In the genomic region with DNA sequence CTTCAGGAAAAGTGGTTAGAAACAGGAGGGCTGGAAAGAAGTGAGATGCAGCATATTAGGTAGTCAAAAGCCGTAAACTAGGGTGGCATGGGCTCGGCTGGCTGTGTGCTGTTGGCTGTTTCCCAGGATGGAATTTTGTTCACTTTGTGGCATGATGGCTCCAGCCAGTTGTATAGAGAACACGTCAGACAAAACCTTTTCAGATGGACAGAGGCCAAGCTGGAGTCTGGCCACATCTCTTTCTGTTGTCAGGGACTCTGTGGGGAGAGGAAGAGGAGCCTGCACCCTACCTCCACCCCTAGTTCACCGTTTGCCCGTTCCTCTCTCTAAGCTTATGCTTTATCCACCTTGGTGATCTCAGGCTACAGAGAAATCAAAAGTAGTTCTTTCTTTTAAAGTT, we compare ENCODE assay signal across 13 cellular contexts. TPM values are rescaled to one million over a fixed set of nuclear protein-coding genes. Genes with fewer than 3 reads are reported as not detected.
DNase-seq lines count a peak whose midpoint lies in the region; ATAC-seq, FAIRE-seq and TF ChIP-seq lines count a peak whose summit lies in the region.
"Had no signal": no experiment of that assay in that cellular context is flagged by ENCODE, and none has a peak within 500 bp of the region (broad histone marks: within the 10 kb centered on the region; RNA-seq: fewer than 3 reads in every experiment).

No MANE protein-coding gene starts in this region.

- H3K27me3 Mint-ChIP-seq in astrocyte (ENCODE audit: low read depth, unreplicated experiment) = no peaks in the 10 kb centered on the region
- H3K27me3 Mint-ChIP-seq: activated CD4-positive, alpha-beta memory T cell treated with anti-CD3 and anti-CD28 coated beads for 36 hours had no signal

- H3K27me3 ChIP-seq in DND-41 (ENCODE audit: insufficient read depth, low read length, poor library complexity) (no peaks in the 10 kb centered on the region), astrocyte (ENCODE audit: insufficient read depth, low read length) (no peaks in the 10 kb centered on the region), heart left ventricle (no peaks in the 10 kb centered on the region), sigmoid colon (no peaks in the 10 kb centered on the region)
- H3K27me3 ChIP-seq: SJSA1 had no signal

- no peak overlapping the region for H2AFZ ChIP-seq in DND-41 (ENCODE audit: low read depth, low read length)
- H2AFZ ChIP-seq in astrocyte (ENCODE audit: low read depth, low read length) = no peak overlapping the region

- peak overlapping the region; percentile 71 for H3K27ac Mint-ChIP-seq in astrocyte (ENCODE audit: unreplicated experiment)
- H3K27ac Mint-ChIP-seq: activated CD4-positive, alpha-beta memory T cell treated with anti-CD3 and anti-CD28 coated beads for 36 hours had no signal

- TF ChIP-seq CTCF in DND-41 (IDR thresholded peaks at IDR 0.05; ENCODE audit: borderline replicate concordance, extremely low read depth, low read length, poor library complexity, severe bottlenecking) = no peak
- no peak for TF ChIP-seq CTCF in astrocyte (IDR thresholded peaks at IDR 0.05; ENCODE audit: insufficient read depth, low read depth, low read length)
- no peak for TF ChIP-seq CTCF in heart left ventricle (IDR thresholded peaks at IDR 0.05)
- TF ChIP-seq CTCF in sigmoid colon (IDR thresholded peaks at IDR 0.05) = no peak

- H3K9me3 Mint-ChIP-seq in astrocyte (ENCODE audit: unreplicated experiment) = no peaks in the 10 kb centered on the region
- H3K9me3 Mint-ChIP-seq: activated CD4-positive, alpha-beta memory T cell treated with anti-CD3 and anti-CD28 coated beads for 36 hours had no signal

- H3K27ac ChIP-seq in DND-41 (ENCODE audit: low read length) = peak overlapping the region; percentile 34; the same call in 1 of the 2 replicates
- no peak overlapping the region for H3K27ac ChIP-seq in astrocyte (ENCODE audit: low read depth, low read length)
- peak overlapping the region; percentile 28 to 85 (median 66) for H3K27ac ChIP-seq in heart left ventricle
- H3K27ac ChIP-seq in sigmoid colon = peak overlapping the region; percentile 62 to 72 (median 66)
- H3K27ac ChIP-seq: SJSA1 had no signal

- ATAC-seq in DND-41 (ENCODE audit: insufficient read depth, low read depth) (no peak), heart left ventricle (peak; percentile 91 to 95 (median 94)), GM19455 (IDR thresholded peaks at IDR 0.05; ENCODE audit: unreplicated experiment) (no peak), GM18909 (IDR thresholded peaks at IDR 0.05; ENCODE audit: poor library complexity, unreplicated experiment) (no peak)

- H4K20me1 ChIP-seq in DND-41 (ENCODE audit: insufficient read depth, low read length) (no peaks in the 10 kb centered on the region), astrocyte (ENCODE audit: insufficient read depth, low read length) (peaks cover 41% of the 10 kb centered on the region)

- no peak for TF ChIP-seq EP300 in sigmoid colon (IDR thresholded peaks at IDR 0.05)

- WGBS in heart left ventricle, 4 donors = 16 to 24% (median 22%) methylated on average over 5 of the region's 5 CpGs
- WGBS in sigmoid colon, 2 donors = 60 to 63% methylated on average over 5 of the region's 5 CpGs

- H3K79me2 ChIP-seq in DND-41 (ENCODE audit: insufficient read depth, low read length) = peaks cover 36% of the 10 kb centered on the region
- no peaks in the 10 kb centered on the region for H3K79me2 ChIP-seq in astrocyte (ENCODE audit: insufficient read depth, low read length)

- H3K9me3 ChIP-seq in DND-41 (ENCODE audit: insufficient read depth, low read length, severe bottlenecking) (no peaks in the 10 kb centered on the region), astrocyte (ENCODE audit: insufficient read depth, low read depth, low read length) (no peaks in the 10 kb centered on the region), heart left ventricle (no peaks in the 10 kb centered on the region), sigmoid colon (no peaks in the 10 kb centered on the region)
- H3K9me3 ChIP-seq: SJSA1 had no signal

- peaks cover 23% of the 10 kb centered on the region for H3K4me1 Mint-ChIP-seq in astrocyte (ENCODE audit: low read depth, unreplicated experiment)

- no peak overlapping the region for H3K9ac ChIP-seq in DND-41 (ENCODE audit: low read depth, low read length)
- H3K9ac ChIP-seq in astrocyte (ENCODE audit: low read length) = no peak overlapping the region

- peak overlapping the region; percentile 52 for H3K4me3 Mint-ChIP-seq in astrocyte (ENCODE audit: unreplicated experiment)
- H3K4me3 Mint-ChIP-seq: activated CD4-positive, alpha-beta memory T cell treated with anti-CD3 and anti-CD28 coated beads for 36 hours had no signal

- DNase-seq in DND-41 (no peak), astrocyte (ENCODE audit: low read depth) (peak; percentile 71), heart left ventricle (peak; percentile 60 to 85 (median 78)), sigmoid colon (peak; percentile 91), T1000 (lab: John Stamatoyannopoulos, UW) (no peak), globus pallidus (ENCODE audit: low spot score) (no peak)
- DNase-seq: activated CD4-positive, alpha-beta memory T cell treated with anti-CD3 and anti-CD28 coated beads for 36 hours; COR-L47 had no signal

- no peak for TF ChIP-seq POLR2A in heart left ventricle (IDR thresholded peaks at IDR 0.05)
- TF ChIP-seq POLR2A in sigmoid colon (IDR thresholded peaks at IDR 0.05) = no peak

- no peak overlapping the region for H3K4me3 ChIP-seq in DND-41 (ENCODE audit: low read depth in 1 of 2, low read length in 2 of 2)
- no peak overlapping the region for H3K4me3 ChIP-seq in astrocyte (ENCODE audit: insufficient read depth, low read depth, low read length)
- H3K4me3 ChIP-seq in heart left ventricle = no peak overlapping the region
- no peak overlapping the region for H3K4me3 ChIP-seq in sigmoid colon
- H3K4me3 ChIP-seq: SJSA1 had no signal

- intact Hi-C loops in heart left ventricle (cut with DNase I) = loop anchor here in 3 of 10 donors (5.0 kb wide), 1 partner anchor 70 kb away; no protein-coding TSS in a partner anchor
- intact Hi-C loops in sigmoid colon (cut with DNase I) = loop anchor here (5.0 kb wide), 1 partner anchor 75 kb away; no protein-coding TSS in a partner anchor

- peaks cover 7% of the 10 kb centered on the region for H3K36me3 Mint-ChIP-seq in astrocyte (ENCODE audit: low read depth, unreplicated experiment)

- no peak for FAIRE-seq in astrocyte (lab: Jason Lieb, UNC)
- FAIRE-seq: GM18507, H1 had no signal

- H3K4me2 ChIP-seq in DND-41 (ENCODE audit: insufficient read depth, low read length) = no peak overlapping the region
- H3K4me2 ChIP-seq in astrocyte (ENCODE audit: low read length) = no peak overlapping the region

- H3K36me3 ChIP-seq in DND-41 (ENCODE audit: insufficient read depth, low read length) (peaks cover 57% of the 10 kb centered on the region), astrocyte (ENCODE audit: insufficient read depth, low read length) (peaks cover 18% of the 10 kb centered on the region), heart left ventricle (peaks cover 2 to 75% (median 59%) of the 10 kb centered on the region in 9 donors), sigmoid colon (peaks cover 0 to 41% (median 8%) of the 10 kb centered on the region in 4 donors)

- peaks cover 33% of the 10 kb centered on the region for H3K4me1 ChIP-seq in DND-41 (ENCODE audit: insufficient read depth, low read length)
- H3K4me1 ChIP-seq in astrocyte (ENCODE audit: insufficient read depth, low read length) = peaks cover 12% of the 10 kb centered on the region
- H3K4me1 ChIP-seq in heart left ventricle = peaks cover 7 to 60% (median 37%) of the 10 kb centered on the region in 12 donors
- peaks cover 0 to 42% (median 33%) of the 10 kb centered on the region in 4 donors for H3K4me1 ChIP-seq in sigmoid colon

RNA-seq across cellular contexts. Expression of gene C6orf89, which starts 22.0 kb away (rescaled TPM):
- 37.8 and 42.3 TPM in 2 replicates for total RNA-seq in astrocyte
- 10 to 100 TPM; 54.2 to 86.2 (median 75.5) TPM for total RNA-seq in heart left ventricle
- 10 to 100 TPM; 34.0 to 55.9 TPM for polyA plus RNA-seq in heart left ventricle
- total RNA-seq in sigmoid colon = 10 to 100 TPM; 37.3 to 51.4 (median 44.3) TPM
- 10 to 100 TPM in 2 of 3 donors, 1 to 10 TPM in 1; 5.5 to 36.6 (median 10.8) TPM for polyA plus RNA-seq in sigmoid colon

RNA-seq across cellular contexts. Expression of gene PPIL1, which starts 33.2 kb away (rescaled TPM):
- total RNA-seq in astrocyte = 34.7 and 36.6 TPM in 2 replicates
- 10 to 100 TPM; 30.9 to 61.6 (median 42.6) TPM for total RNA-seq in heart left ventricle
- polyA plus RNA-seq in heart left ventricle = 10 to 100 TPM; 42.6 to 69.3 TPM
- 10 to 100 TPM; 13.5 to 22.9 (median 18.5) TPM for total RNA-seq in sigmoid colon
- 10 to 100 TPM; 13.2 to 28.0 (median 16.0) TPM for polyA plus RNA-seq in sigmoid colon

RNA-seq across cellular contexts. Expression of gene PI16, which starts 46.8 kb away (rescaled TPM):
- total RNA-seq in astrocyte = not detected in 2 replicates
- 10 to 100 TPM in 7 of 9 donors, 1 to 10 TPM in 2; 7.5 to 36.2 (median 12.1) TPM for total RNA-seq in heart left ventricle
- 10 to 100 TPM in 1 of 2 donors, 1 to 10 TPM in 1; 5.7 to 23.5 TPM for polyA plus RNA-seq in heart left ventricle
- total RNA-seq in sigmoid colon = 10 to 100 TPM in 3 of 4 donors, 1 to 10 TPM in 1; 2.9 to 50.7 (median 15.4) TPM
- polyA plus RNA-seq in sigmoid colon = 1 to 10 TPM in 2 of 3 donors, under 1 TPM in 1; 0.85 to 1.8 (median 1.2) TPM
- total RNA-seq: H1, SJSA1 had no signal

Comparison
In these comparisons a context has a peak if more than half of its experiments do, and no peak if none do; other contexts are left out.
1. ATAC-seq: peak in heart left ventricle (4 of 4); none in DND-41 (single experiment), GM19455 (single experiment) and GM18909 (single experiment).
2. DNase-seq: peak in astrocyte (single experiment), heart left ventricle (5 of 5) and sigmoid colon (single experiment); none in DND-41 (single experiment), T1000 (single experiment) and globus pallidus (single experiment).